Comparison of ENCODE assay signal across 14 cellular contexts in genomic region chr19:16860118-16860517, GRCh38. TPM values are rescaled to one million over a fixed set of nuclear protein-coding genes. Genes with fewer than 3 reads are reported as not detected.
"Had no signal": no experiment of that assay in that cellular context is flagged by ENCODE, and none has a peak within 500 bp of the region (broad histone marks: within the 10 kb centered on the region; RNA-seq: fewer than 3 reads in every experiment).

No MANE protein-coding gene starts in this region.

- H3K27ac ChIP-seq: ascending aorta, dorsolateral prefrontal cortex, esophagus muscularis mucosa, gastroesophageal sphincter, tibial artery, uterus had no signal

- H3K27me3 ChIP-seq: ascending aorta, dorsolateral prefrontal cortex, esophagus muscularis mucosa, gastroesophageal sphincter, tibial artery, uterus had no signal

- DNase-seq: activated CD4-positive, alpha-beta memory T cell treated with anti-CD3 and anti-CD28 coated beads for 36 hours; activated naive CD4-positive, alpha-beta T cell treated with Interleukin-2 at 50 U/mL for 16 hours; activated naive CD8-positive, alpha-beta T cell treated with anti-CD3 and anti-CD28 coated beads, Interleukin-2, amount 50 U/mL, for 24 hours; dorsolateral prefrontal cortex; left ventricle myocardium superior; mesendoderm; T-helper 9 cell; tibial artery; uterus had no signal

- H3K9me3 ChIP-seq: ascending aorta, esophagus muscularis mucosa, gastroesophageal sphincter, tibial artery, uterus had no signal

- H3K27me3 Mint-ChIP-seq: activated CD4-positive, alpha-beta memory T cell treated with anti-CD3 and anti-CD28 coated beads for 36 hours; activated naive CD8-positive, alpha-beta T cell treated with anti-CD3 and anti-CD28 coated beads, Interleukin-2, amount 50 U/mL, for 24 hours had no signal

- H3K4me3 ChIP-seq: ascending aorta, dorsolateral prefrontal cortex, esophagus muscularis mucosa, gastroesophageal sphincter, smooth muscle cell, tibial artery, uterus had no signal

- H3K9me3 Mint-ChIP-seq: activated CD4-positive, alpha-beta memory T cell treated with anti-CD3 and anti-CD28 coated beads for 36 hours; activated naive CD8-positive, alpha-beta T cell treated with anti-CD3 and anti-CD28 coated beads, Interleukin-2, amount 50 U/mL, for 24 hours; neural crest cell had no signal

- H3K27ac Mint-ChIP-seq: activated naive CD8-positive, alpha-beta T cell treated with anti-CD3 and anti-CD28 coated beads, Interleukin-2, amount 50 U/mL, for 24 hours had no signal

- H3K36me3 ChIP-seq: uterus had no signal

- ATAC-seq: activated naive CD8-positive, alpha-beta T cell treated with anti-CD3 and anti-CD28 coated beads, Interleukin-2, amount 50 U/mL, for 24 hours; gastroesophageal sphincter; left ventricle myocardium superior had no signal

- H3K4me2 ChIP-seq: smooth muscle cell had no signal

- H3K4me3 Mint-ChIP-seq: activated CD4-positive, alpha-beta memory T cell treated with anti-CD3 and anti-CD28 coated beads for 36 hours; activated naive CD8-positive, alpha-beta T cell treated with anti-CD3 and anti-CD28 coated beads, Interleukin-2, amount 50 U/mL, for 24 hours; neural crest cell had no signal

- H3K4me1 ChIP-seq: ascending aorta, esophagus muscularis mucosa, tibial artery, uterus had no signal

RNA-seq across cellular contexts. Expression of gene F2RL3, which starts 28.7 kb away (rescaled TPM):
- total RNA-seq: activated CD4-positive, alpha-beta memory T cell treated with anti-CD3 and anti-CD28 coated beads for 36 hours; neural crest cell had no signal
